In the genomic region with DNA sequence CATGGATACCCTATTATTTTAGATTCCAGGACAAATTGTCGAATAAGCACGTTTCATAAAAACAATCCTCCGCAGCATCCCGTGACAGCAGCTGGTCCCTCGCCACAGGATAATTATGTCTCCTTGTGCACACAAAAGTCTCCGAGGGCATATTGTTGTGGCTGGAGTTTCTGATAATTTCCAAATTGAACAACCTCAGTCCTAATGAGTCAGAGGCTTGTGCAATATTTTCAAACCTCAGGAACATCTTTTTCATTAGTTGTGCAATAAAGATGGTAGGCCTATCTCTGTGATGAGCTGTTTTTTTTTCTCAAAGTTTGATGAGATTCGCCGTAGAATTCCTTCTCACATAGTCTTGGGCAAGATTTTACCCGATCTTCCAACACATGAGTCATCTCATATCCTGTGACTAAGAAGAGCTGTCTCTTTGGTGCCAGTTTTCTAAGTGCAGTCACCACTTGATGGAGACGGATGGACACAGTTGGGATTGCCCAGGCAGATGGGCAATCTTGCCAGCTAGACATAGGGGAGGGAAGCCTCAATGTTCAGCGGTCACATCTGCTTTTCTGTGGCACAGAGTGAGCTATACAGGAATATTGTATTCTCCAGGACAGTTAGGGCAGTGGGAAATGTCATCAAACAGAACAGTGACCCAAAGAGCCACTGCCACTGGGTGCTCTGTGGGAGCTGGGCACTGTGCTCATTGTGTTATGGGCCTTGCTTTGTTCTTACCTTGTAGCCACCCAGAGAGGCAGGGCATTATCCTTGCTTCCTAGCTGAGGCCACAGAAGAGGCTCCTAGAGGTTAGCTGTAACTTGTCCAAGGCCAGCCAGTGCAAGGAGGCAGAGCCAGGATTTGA, we compare ENCODE assay signal across 9 cellular contexts. TPM values are rescaled to one million over a fixed set of nuclear protein-coding genes. Genes with fewer than 3 reads are reported as not detected.
DNase-seq lines count a peak whose midpoint lies in the region; ATAC-seq, FAIRE-seq and TF ChIP-seq lines count a peak whose summit lies in the region.
"Had no signal": no experiment of that assay in that cellular context is flagged by ENCODE, and none has a peak within 500 bp of the region (broad histone marks: within the 10 kb centered on the region; RNA-seq: fewer than 3 reads in every experiment).

No MANE protein-coding gene starts in this region.

- H2BK15ac ChIP-seq in mesendoderm (replicated peaks; ENCODE audit: low read depth), result no peak overlapping the region

- H3K36me3 ChIP-seq in SK-N-SH (replicated peaks in 1 of 2; ENCODE audit: control insufficient read depth in 1 of 2, insufficient read depth in 2 of 2, low read length in 1 of 2), result peaks cover 0 to 2% of the 10 kb centered on the region in 2 experiments
- H3K36me3 ChIP-seq in mesendoderm (ENCODE audit: control insufficient read depth, insufficient read depth, low read length), result no peaks in the 10 kb centered on the region
- H3K36me3 ChIP-seq: colonic mucosa had no signal

- H3K23ac ChIP-seq in mesendoderm (ENCODE audit: low read length), result no peak overlapping the region

- peaks cover 7% of the 10 kb centered on the region for H4K20me1 ChIP-seq in SK-N-SH (ENCODE audit: insufficient read depth)

- H3K4me1 ChIP-seq in SK-N-SH (ENCODE audit: control insufficient read depth in 1 of 2, insufficient read depth in 2 of 2, low read depth in 1 of 2, low read length in 1 of 2) (peaks cover 2 to 21% of the 10 kb centered on the region in 2 experiments; a peak in 3 of 4 replicates), mesendoderm (ENCODE audit: control insufficient read depth, low read depth, low read length) (no peaks in the 10 kb centered on the region)
- H3K4me1 ChIP-seq: colonic mucosa had no signal

- TF ChIP-seq EP300 in SK-N-SH (IDR thresholded peaks at IDR 0.05; ENCODE audit: borderline replicate concordance in 1 of 2, low read depth in 1 of 2, low read length in 1 of 2), result peak; percentile 25 to 88; a peak in 3 of 4 replicates

- no peak overlapping the region for H2AFZ ChIP-seq in SK-N-SH (ENCODE audit: low read depth)

- peaks cover 62% of the 10 kb centered on the region for H3K27me3 Mint-ChIP-seq in activated CD8-positive, alpha-beta T cell treated with anti-CD3 and anti-CD28 coated beads, Interleukin-2, amount 10 ng/mL, durations not matched to agents 7 days and 5 days (ENCODE audit: low read depth)
- peaks cover 35 to 43% of the 10 kb centered on the region in 2 donors for H3K27me3 Mint-ChIP-seq in natural killer cell treated with Interleukin-12 subunit alpha and Interleukin-12 subunit beta and Interleukin-15 and Interleukin-18, amount 100 ng/mL, for 72 hours

- no peak overlapping the region for H3K4me3 Mint-ChIP-seq in activated CD8-positive, alpha-beta T cell treated with anti-CD3 and anti-CD28 coated beads, Interleukin-2, amount 10 ng/mL, durations not matched to agents 7 days and 5 days
- no peak overlapping the region for H3K4me3 Mint-ChIP-seq in natural killer cell treated with Interleukin-12 subunit alpha and Interleukin-12 subunit beta and Interleukin-15 and Interleukin-18, amount 100 ng/mL, for 72 hours

- H3K27ac Mint-ChIP-seq in activated CD8-positive, alpha-beta T cell treated with anti-CD3 and anti-CD28 coated beads, Interleukin-2, amount 10 ng/mL, durations not matched to agents 7 days and 5 days, result no peak overlapping the region
- H3K27ac Mint-ChIP-seq in natural killer cell treated with Interleukin-12 subunit alpha and Interleukin-12 subunit beta and Interleukin-15 and Interleukin-18, amount 100 ng/mL, for 72 hours, result no peak overlapping the region

- peaks cover 32% of the 10 kb centered on the region for H3F3A ChIP-seq in SK-N-SH (replicated peaks; ENCODE audit: insufficient read depth)

- no peaks in the 10 kb centered on the region for H3K9me3 ChIP-seq in SK-N-SH
- H3K9me3 ChIP-seq: colonic mucosa had no signal

- TF ChIP-seq CTCF in SK-N-SH (IDR thresholded peaks at IDR 0.05), result no peak

- H3K79me1 ChIP-seq in mesendoderm (ENCODE audit: low read length), result no peaks in the 10 kb centered on the region

- H3K9ac ChIP-seq in SK-N-SH (peak overlapping the region; percentile 32; the same call in 1 of the 2 replicates), mesendoderm (ENCODE audit: low read length) (no peak overlapping the region)

- TF ChIP-seq POLR2A in H54 (IDR thresholded peaks at IDR 0.05; ENCODE audit: low read depth, low read length), result no peak

- TF ChIP-seq RAD21 in SK-N-SH (IDR thresholded peaks at IDR 0.05; ENCODE audit: low read length), result peak; percentile 10; the same call in 1 of the 2 replicates

- H2BK5ac ChIP-seq in mesendoderm (ENCODE audit: low read length), result no peak overlapping the region

- H3K36me3 Mint-ChIP-seq in activated CD8-positive, alpha-beta T cell treated with anti-CD3 and anti-CD28 coated beads, Interleukin-2, amount 10 ng/mL, durations not matched to agents 7 days and 5 days (ENCODE audit: low read depth), result no peaks in the 10 kb centered on the region
- H3K36me3 Mint-ChIP-seq in natural killer cell treated with Interleukin-12 subunit alpha and Interleukin-12 subunit beta and Interleukin-15 and Interleukin-18, amount 100 ng/mL, for 72 hours, result no peaks in the 10 kb centered on the region

- no peaks in the 10 kb centered on the region for H3K9me2 ChIP-seq in SK-N-SH

- H2BK120ac ChIP-seq in mesendoderm (ENCODE audit: low read depth, low read length), result no peak overlapping the region

- H3K56ac ChIP-seq in mesendoderm (ENCODE audit: low read length), result no peak overlapping the region

- peak overlapping the region; percentile 68 for H3K4me2 ChIP-seq in SK-N-SH
- H3K4me2 ChIP-seq in mesendoderm (ENCODE audit: low read length), result no peak overlapping the region

- CTCF ChIA-PET in SK-N-SH (lab: Yijun Ruan, JAX), result interaction anchor here (0.6 to 1.8 kb wide), 4 partner anchors 10 to 735 kb away, joined by 3 to 5 read pairs (median 3); no protein-coding TSS in a partner anchor
- CTCF ChIA-PET in activated CD8-positive, alpha-beta T cell treated with anti-CD3 and anti-CD28 coated beads, Interleukin-2, amount 10 ng/mL, durations not matched to agents 7 days and 5 days (lab: Charles Lee), result interaction anchor here (0.7 to 1.0 kb wide), 2 partner anchors 34 kb away, joined by 3 read pairs; no protein-coding TSS in a partner anchor

- H4K8ac ChIP-seq in mesendoderm (ENCODE audit: low read depth, low read length), result no peak overlapping the region

- H3K18ac ChIP-seq in mesendoderm (ENCODE audit: low read length), result no peak overlapping the region

- ATAC-seq in Right ventricle myocardium inferior, result peak; percentile 67
- ATAC-seq in activated CD8-positive, alpha-beta T cell treated with anti-CD3 and anti-CD28 coated beads, Interleukin-2, amount 10 ng/mL, durations not matched to agents 7 days and 5 days, result no peak
- ATAC-seq in natural killer cell treated with Interleukin-12 subunit alpha and Interleukin-12 subunit beta and Interleukin-15 and Interleukin-18, amount 100 ng/mL, for 72 hours, result no peak

- POLR2A ChIA-PET in SK-N-SH (lab: Yijun Ruan, JAX), result interaction anchor here (0.6 kb wide), 1 partner anchor 18 kb away, joined by 4 read pairs; no protein-coding TSS in a partner anchor
- POLR2A ChIA-PET in activated CD8-positive, alpha-beta T cell treated with anti-CD3 and anti-CD28 coated beads, Interleukin-2, amount 10 ng/mL, durations not matched to agents 7 days and 5 days (lab: Charles Lee), result interaction anchor here (1.2 kb wide), 1 partner anchor 23 kb away, joined by 4 read pairs; no protein-coding TSS in a partner anchor

- DNase-seq in H54 (ENCODE audit: insufficient read length, low spot score) (peak; percentile 65), SK-N-SH (no peak), Right ventricle myocardium inferior (ENCODE audit: missing footprints) (no peak), mesendoderm (no peak)
- no peak for DNase-seq in activated CD4-positive, alpha-beta T cell treated with anti-CD3 and anti-CD28 coated beads for 1 hour
- no peak for DNase-seq in activated CD8-positive, alpha-beta T cell treated with anti-CD3 and anti-CD28 coated beads, Interleukin-2, amount 10 ng/mL, durations not matched to agents 7 days and 5 days
- DNase-seq in natural killer cell treated with Interleukin-12 subunit alpha and Interleukin-12 subunit beta and Interleukin-15 and Interleukin-18, amount 100 ng/mL, for 72 hours (ENCODE audit: low spot score), result no peak
- DNase-seq: colonic mucosa had no signal

- peak; percentile 57 for FAIRE-seq in H54 (lab: Jason Lieb, UNC)

- H3K27ac ChIP-seq in SK-N-SH (ENCODE audit: low read depth in 2 of 2, low read length in 1 of 2), result peak overlapping the region; percentile 43 to 95; a peak in 3 of 4 replicates
- peak overlapping the region in 19 of 21 experiments; percentile 5 to 83 (median 60) for H3K27ac ChIP-seq in skin epidermis
- no peak overlapping the region for H3K27ac ChIP-seq in mesendoderm (ENCODE audit: low read depth, low read length)
- H3K27ac ChIP-seq: colonic mucosa had no signal

- no peaks in the 10 kb centered on the region for H3K27me3 ChIP-seq in SK-N-SH (ENCODE audit: insufficient read depth)
- H3K27me3 ChIP-seq in mesendoderm (ENCODE audit: insufficient read depth, low read length, poor library complexity), result peaks cover 2% of the 10 kb centered on the region

- WGBS in SK-N-SH (ENCODE audit: low lambda C conversion rate), result 7% methylated on average over 11 of the region's 11 CpGs
- no CpG with 5 or more reads among the region's 11 CpGs for WGBS in mesendoderm (ENCODE audit: extremely low coverage, insufficient coverage, low lambda C conversion rate)

- H4K5ac ChIP-seq in mesendoderm (ENCODE audit: low read length), result no peak overlapping the region

- peaks cover 6% of the 10 kb centered on the region for H3K4me1 Mint-ChIP-seq in activated CD8-positive, alpha-beta T cell treated with anti-CD3 and anti-CD28 coated beads, Interleukin-2, amount 10 ng/mL, durations not matched to agents 7 days and 5 days (ENCODE audit: low read depth)
- H3K4me1 Mint-ChIP-seq in natural killer cell treated with Interleukin-12 subunit alpha and Interleukin-12 subunit beta and Interleukin-15 and Interleukin-18, amount 100 ng/mL, for 72 hours (ENCODE audit: low read depth in 2 of 2), result no peaks in the 10 kb centered on the region

- no peak overlapping the region for H2AK5ac ChIP-seq in mesendoderm (ENCODE audit: low read length)

- no peak overlapping the region for H3K4ac ChIP-seq in mesendoderm (ENCODE audit: low read depth, low read length)

- no peak overlapping the region; a peak in 1 of 4 replicates for H3K4me3 ChIP-seq in SK-N-SH (ENCODE audit: low read depth in 2 of 2, low read length in 1 of 2)
- no peak overlapping the region for H3K4me3 ChIP-seq in skin epidermis
- no peak overlapping the region for H3K4me3 ChIP-seq in mesendoderm (ENCODE audit: low read length)
- H3K4me3 ChIP-seq: colonic mucosa had no signal

- H3K79me2 ChIP-seq in SK-N-SH (ENCODE audit: insufficient read depth) (peaks cover 76% of the 10 kb centered on the region), mesendoderm (ENCODE audit: control insufficient read depth, insufficient read depth, low read length) (no peaks in the 10 kb centered on the region)

- H3K9me3 Mint-ChIP-seq in activated CD8-positive, alpha-beta T cell treated with anti-CD3 and anti-CD28 coated beads, Interleukin-2, amount 10 ng/mL, durations not matched to agents 7 days and 5 days (ENCODE audit: insufficient read depth), result no peaks in the 10 kb centered on the region
- no peaks in the 10 kb centered on the region for H3K9me3 Mint-ChIP-seq in natural killer cell treated with Interleukin-12 subunit alpha and Interleukin-12 subunit beta and Interleukin-15 and Interleukin-18, amount 100 ng/mL, for 72 hours

- intact Hi-C loops in Right ventricle myocardium inferior (cut with DNase I), result no loop called here

RNA-seq across cellular contexts. Expression of a gene that starts 7.8 kb away (rescaled TPM):
- 291 and 339 TPM in 2 replicates for polyA plus RNA-seq in SK-N-SH (2012; rRNA removed)
- polyA plus RNA-seq in SK-N-SH (2012; cell fraction: cytosol; rRNA removed), result 289 and 306 TPM in 2 replicates
- polyA plus RNA-seq in SK-N-SH (2012; cell fraction: nucleus; rRNA removed), result 141 and 235 TPM in 2 replicates
- total RNA-seq in Right ventricle myocardium inferior, result 41.6 TPM
- total RNA-seq in activated CD8-positive, alpha-beta T cell treated with anti-CD3 and anti-CD28 coated beads, Interleukin-2, amount 10 ng/mL, durations not matched to agents 7 days and 5 days, result not detected
- total RNA-seq in natural killer cell treated with Interleukin-12 subunit alpha and Interleukin-12 subunit beta and Interleukin-15 and Interleukin-18, amount 100 ng/mL, for 72 hours, result not detected
- polyA plus RNA-seq in mesendoderm (2013, experiment 1 of 2), result 6.1 TPM
- polyA plus RNA-seq in mesendoderm (2013, experiment 2 of 2), result 5.7 TPM

RNA-seq across cellular contexts. Expression of a gene that starts 14.7 kb away (rescaled TPM):
- not detected in 2 replicates for polyA plus RNA-seq in SK-N-SH (2012; rRNA removed)
- 0.04 TPM in 1 of 2 replicates, not detected in the other for polyA plus RNA-seq in SK-N-SH (2012; cell fraction: cytosol; rRNA removed)
- polyA plus RNA-seq in SK-N-SH (2012; cell fraction: nucleus; rRNA removed), result not detected in 2 replicates
- not detected for total RNA-seq in Right ventricle myocardium inferior
- total RNA-seq in activated CD8-positive, alpha-beta T cell treated with anti-CD3 and anti-CD28 coated beads, Interleukin-2, amount 10 ng/mL, durations not matched to agents 7 days and 5 days, result not detected
- total RNA-seq in natural killer cell treated with Interleukin-12 subunit alpha and Interleukin-12 subunit beta and Interleukin-15 and Interleukin-18, amount 100 ng/mL, for 72 hours, result not detected
- polyA plus RNA-seq in mesendoderm (2013, experiment 1 of 2), result 0.04 TPM
- not detected for polyA plus RNA-seq in mesendoderm (2013, experiment 2 of 2)
- total RNA-seq: colonic mucosa had no signal

Comparison
In these comparisons a context has a peak if more than half of its experiments do, and no peak if none do; other contexts are left out.
1. RNA of a gene that starts 7.8 kb away (total RNA-seq): 41.6 TPM in Right ventricle myocardium inferior (single experiment); not detected in activated CD8-positive, alpha-beta T cell treated with anti-CD3 and anti-CD28 coated beads, Interleukin-2, amount 10 ng/mL, durations not matched to agents 7 days and 5 days and not detected in natural killer cell treated with Interleukin-12 subunit alpha and Interleukin-12 subunit beta and Interleukin-15 and Interleukin-18, amount 100 ng/mL, for 72 hours; every median in the first group is over 10 times any median in the second.